In the genomic region with DNA sequence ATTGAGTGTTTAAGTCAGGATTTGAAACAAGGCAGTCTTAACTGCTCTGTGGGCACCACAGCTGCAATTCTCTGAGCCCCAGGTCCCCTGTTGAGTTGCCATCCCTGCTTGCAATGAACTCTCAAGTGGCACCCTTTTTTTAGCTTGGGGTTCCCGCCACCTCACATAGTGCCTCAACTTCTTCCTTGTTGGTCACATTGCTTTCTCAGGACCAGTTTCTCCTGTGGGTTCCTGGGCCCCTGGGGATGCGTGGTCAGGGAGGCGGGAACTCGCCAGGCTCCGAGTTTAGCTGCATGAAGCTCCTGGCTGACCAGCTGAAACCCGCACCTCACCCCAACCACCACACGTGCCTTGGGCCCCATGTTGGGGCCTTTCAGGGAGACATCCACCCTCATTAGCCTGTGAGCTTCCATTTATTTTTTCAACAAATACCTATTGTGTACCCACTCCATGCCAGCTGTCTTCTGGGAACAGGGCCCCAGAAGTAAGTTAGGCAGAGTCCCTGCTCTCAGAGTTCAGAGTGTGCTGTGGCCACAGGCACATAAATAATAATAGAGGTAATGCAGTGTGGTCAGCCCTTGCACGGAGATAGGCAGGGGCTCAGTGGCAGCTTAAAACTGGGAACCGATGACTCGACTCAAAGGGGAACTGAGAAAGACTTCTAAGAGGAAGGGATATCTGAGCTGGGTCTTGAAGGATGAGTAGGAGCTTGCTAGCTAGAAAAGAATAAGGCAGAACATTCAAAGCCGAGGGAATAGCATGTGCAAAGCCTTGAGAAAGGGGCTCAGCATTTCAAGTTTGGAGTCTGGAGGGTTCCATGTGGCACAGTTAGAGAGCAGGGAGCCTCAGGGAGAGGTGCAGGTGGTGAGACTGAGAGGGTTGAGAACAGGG, we compare ENCODE assay signal across 1 cellular context.
A peak's percentile ranks its signal among the peaks of the same experiment; 100 is the strongest.
TF ChIP-seq lines count a peak whose summit lies in the region.

No MANE protein-coding gene starts in this region.

TF ChIP-seq in GM12878, 131 proteins besides CTCF, POLR2A, EP300 and RAD21 (continued from another document):
- TF ChIP-seq, protein P1, sequence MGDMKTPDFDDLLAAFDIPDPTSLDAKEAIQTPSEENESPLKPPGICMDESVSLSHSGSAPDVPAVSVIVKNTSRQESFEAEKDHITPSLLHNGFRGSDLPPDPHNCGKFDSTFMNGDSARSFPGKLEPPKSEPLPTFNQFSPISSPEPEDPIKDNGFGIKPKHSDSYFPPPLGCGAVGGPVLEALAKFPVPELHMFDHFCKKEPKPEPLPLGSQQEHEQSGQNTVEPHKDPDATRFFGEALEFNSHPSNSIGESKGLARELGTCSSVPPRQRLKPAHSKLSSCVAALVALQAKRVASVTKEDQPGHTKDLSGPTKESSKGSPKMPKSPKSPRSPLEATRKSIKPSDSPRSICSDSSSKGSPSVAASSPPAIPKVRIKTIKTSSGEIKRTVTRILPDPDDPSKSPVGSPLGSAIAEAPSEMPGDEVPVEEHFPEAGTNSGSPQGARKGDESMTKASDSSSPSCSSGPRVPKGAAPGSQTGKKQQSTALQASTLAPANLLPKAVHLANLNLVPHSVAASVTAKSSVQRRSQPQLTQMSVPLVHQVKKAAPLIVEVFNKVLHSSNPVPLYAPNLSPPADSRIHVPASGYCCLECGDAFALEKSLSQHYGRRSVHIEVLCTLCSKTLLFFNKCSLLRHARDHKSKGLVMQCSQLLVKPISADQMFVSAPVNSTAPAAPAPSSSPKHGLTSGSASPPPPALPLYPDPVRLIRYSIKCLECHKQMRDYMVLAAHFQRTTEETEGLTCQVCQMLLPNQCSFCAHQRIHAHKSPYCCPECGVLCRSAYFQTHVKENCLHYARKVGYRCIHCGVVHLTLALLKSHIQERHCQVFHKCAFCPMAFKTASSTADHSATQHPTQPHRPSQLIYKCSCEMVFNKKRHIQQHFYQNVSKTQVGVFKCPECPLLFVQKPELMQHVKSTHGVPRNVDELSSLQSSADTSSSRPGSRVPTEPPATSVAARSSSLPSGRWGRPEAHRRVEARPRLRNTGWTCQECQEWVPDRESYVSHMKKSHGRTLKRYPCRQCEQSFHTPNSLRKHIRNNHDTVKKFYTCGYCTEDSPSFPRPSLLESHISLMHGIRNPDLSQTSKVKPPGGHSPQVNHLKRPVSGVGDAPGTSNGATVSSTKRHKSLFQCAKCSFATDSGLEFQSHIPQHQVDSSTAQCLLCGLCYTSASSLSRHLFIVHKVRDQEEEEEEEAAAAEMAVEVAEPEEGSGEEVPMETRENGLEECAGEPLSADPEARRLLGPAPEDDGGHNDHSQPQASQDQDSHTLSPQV (IDR thresholded peaks at IDR 0.05): no peak
- TF ChIP-seq, protein P2, sequence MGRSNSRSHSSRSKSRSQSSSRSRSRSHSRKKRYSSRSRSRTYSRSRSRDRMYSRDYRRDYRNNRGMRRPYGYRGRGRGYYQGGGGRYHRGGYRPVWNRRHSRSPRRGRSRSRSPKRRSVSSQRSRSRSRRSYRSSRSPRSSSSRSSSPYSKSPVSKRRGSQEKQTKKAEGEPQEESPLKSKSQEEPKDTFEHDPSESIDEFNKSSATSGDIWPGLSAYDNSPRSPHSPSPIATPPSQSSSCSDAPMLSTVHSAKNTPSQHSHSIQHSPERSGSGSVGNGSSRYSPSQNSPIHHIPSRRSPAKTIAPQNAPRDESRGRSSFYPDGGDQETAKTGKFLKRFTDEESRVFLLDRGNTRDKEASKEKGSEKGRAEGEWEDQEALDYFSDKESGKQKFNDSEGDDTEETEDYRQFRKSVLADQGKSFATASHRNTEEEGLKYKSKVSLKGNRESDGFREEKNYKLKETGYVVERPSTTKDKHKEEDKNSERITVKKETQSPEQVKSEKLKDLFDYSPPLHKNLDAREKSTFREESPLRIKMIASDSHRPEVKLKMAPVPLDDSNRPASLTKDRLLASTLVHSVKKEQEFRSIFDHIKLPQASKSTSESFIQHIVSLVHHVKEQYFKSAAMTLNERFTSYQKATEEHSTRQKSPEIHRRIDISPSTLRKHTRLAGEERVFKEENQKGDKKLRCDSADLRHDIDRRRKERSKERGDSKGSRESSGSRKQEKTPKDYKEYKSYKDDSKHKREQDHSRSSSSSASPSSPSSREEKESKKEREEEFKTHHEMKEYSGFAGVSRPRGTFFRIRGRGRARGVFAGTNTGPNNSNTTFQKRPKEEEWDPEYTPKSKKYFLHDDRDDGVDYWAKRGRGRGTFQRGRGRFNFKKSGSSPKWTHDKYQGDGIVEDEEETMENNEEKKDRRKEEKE (IDR thresholded peaks at IDR 0.05): no peak
- TF ChIP-seq POLR2AphosphoS2 (IDR thresholded peaks at IDR 0.05; ENCODE audit: low read depth, low read length): no peak
- peak; percentile 90 for TF ChIP-seq IRF4 (IDR thresholded peaks at IDR 0.05; ENCODE audit: low read depth, low read length)
- TF ChIP-seq, protein P3, sequence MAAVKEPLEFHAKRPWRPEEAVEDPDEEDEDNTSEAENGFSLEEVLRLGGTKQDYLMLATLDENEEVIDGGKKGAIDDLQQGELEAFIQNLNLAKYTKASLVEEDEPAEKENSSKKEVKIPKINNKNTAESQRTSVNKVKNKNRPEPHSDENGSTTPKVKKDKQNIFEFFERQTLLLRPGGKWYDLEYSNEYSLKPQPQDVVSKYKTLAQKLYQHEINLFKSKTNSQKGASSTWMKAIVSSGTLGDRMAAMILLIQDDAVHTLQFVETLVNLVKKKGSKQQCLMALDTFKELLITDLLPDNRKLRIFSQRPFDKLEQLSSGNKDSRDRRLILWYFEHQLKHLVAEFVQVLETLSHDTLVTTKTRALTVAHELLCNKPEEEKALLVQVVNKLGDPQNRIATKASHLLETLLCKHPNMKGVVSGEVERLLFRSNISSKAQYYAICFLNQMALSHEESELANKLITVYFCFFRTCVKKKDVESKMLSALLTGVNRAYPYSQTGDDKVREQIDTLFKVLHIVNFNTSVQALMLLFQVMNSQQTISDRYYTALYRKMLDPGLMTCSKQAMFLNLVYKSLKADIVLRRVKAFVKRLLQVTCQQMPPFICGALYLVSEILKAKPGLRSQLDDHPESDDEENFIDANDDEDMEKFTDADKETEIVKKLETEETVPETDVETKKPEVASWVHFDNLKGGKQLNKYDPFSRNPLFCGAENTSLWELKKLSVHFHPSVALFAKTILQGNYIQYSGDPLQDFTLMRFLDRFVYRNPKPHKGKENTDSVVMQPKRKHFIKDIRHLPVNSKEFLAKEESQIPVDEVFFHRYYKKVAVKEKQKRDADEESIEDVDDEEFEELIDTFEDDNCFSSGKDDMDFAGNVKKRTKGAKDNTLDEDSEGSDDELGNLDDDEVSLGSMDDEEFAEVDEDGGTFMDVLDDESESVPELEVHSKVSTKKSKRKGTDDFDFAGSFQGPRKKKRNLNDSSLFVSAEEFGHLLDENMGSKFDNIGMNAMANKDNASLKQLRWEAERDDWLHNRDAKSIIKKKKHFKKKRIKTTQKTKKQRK (IDR thresholded peaks at IDR 0.05; ENCODE audit: low read depth, low read length): no peak
- TF ChIP-seq, protein P4, sequence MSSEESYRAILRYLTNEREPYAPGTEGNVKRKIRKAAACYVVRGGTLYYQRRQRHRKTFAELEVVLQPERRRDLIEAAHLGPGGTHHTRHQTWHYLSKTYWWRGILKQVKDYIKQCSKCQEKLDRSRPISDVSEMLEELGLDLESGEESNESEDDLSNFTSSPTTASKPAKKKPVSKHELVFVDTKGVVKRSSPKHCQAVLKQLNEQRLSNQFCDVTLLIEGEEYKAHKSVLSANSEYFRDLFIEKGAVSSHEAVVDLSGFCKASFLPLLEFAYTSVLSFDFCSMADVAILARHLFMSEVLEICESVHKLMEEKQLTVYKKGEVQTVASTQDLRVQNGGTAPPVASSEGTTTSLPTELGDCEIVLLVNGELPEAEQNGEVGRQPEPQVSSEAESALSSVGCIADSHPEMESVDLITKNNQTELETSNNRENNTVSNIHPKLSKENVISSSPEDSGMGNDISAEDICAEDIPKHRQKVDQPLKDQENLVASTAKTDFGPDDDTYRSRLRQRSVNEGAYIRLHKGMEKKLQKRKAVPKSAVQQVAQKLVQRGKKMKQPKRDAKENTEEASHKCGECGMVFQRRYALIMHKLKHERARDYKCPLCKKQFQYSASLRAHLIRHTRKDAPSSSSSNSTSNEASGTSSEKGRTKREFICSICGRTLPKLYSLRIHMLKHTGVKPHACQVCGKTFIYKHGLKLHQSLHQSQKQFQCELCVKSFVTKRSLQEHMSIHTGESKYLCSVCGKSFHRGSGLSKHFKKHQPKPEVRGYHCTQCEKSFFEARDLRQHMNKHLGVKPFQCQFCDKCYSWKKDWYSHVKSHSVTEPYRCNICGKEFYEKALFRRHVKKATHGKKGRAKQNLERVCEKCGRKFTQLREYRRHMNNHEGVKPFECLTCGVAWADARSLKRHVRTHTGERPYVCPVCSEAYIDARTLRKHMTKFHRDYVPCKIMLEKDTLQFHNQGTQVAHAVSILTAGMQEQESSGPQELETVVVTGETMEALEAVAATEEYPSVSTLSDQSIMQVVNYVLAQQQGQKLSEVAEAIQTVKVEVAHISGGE (CRISPR knock-in tag; IDR thresholded peaks at IDR 0.05): no peak
- TF ChIP-seq, protein P5, sequence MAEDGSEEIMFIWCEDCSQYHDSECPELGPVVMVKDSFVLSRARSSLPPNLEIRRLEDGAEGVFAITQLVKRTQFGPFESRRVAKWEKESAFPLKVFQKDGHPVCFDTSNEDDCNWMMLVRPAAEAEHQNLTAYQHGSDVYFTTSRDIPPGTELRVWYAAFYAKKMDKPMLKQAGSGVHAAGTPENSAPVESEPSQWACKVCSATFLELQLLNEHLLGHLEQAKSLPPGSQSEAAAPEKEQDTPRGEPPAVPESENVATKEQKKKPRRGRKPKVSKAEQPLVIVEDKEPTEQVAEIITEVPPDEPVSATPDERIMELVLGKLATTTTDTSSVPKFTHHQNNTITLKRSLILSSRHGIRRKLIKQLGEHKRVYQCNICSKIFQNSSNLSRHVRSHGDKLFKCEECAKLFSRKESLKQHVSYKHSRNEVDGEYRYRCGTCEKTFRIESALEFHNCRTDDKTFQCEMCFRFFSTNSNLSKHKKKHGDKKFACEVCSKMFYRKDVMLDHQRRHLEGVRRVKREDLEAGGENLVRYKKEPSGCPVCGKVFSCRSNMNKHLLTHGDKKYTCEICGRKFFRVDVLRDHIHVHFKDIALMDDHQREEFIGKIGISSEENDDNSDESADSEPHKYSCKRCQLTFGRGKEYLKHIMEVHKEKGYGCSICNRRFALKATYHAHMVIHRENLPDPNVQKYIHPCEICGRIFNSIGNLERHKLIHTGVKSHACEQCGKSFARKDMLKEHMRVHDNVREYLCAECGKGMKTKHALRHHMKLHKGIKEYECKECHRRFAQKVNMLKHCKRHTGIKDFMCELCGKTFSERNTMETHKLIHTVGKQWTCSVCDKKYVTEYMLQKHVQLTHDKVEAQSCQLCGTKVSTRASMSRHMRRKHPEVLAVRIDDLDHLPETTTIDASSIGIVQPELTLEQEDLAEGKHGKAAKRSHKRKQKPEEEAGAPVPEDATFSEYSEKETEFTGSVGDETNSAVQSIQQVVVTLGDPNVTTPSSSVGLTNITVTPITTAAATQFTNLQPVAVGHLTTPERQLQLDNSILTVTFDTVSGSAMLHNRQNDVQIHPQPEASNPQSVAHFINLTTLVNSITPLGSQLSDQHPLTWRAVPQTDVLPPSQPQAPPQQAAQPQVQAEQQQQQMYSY (CRISPR knock-in tag; IDR thresholded peaks at IDR 0.05): no peak
- TF ChIP-seq LARP7 (IDR thresholded peaks at IDR 0.05): no peak
- no peak for TF ChIP-seq HCFC1 (IDR thresholded peaks at IDR 0.05; ENCODE audit: low read length)
